Comparison of ENCODE assay signal across 18 cellular contexts in genomic region chr2:54691439-54692135, GRCh38. TPM values are rescaled to one million over a fixed set of nuclear protein-coding genes. Genes with fewer than 3 reads are reported as not detected.
DNase-seq lines count a peak whose midpoint lies in the region; ATAC-seq, FAIRE-seq and TF ChIP-seq lines count a peak whose summit lies in the region.
"Had no signal": no experiment of that assay in that cellular context is flagged by ENCODE, and none has a peak within 500 bp of the region (broad histone marks: within the 10 kb centered on the region; RNA-seq: fewer than 3 reads in every experiment).

No MANE protein-coding gene starts in this region.

- H3K4me1 ChIP-seq in pancreas (peaks cover 0 to 5% (median 0%) of the 10 kb centered on the region in 3 donors), colonic mucosa (no peaks in the 10 kb centered on the region)
- H3K4me1 ChIP-seq: breast epithelium, uterus had no signal

- no peak overlapping the region for H3K9ac ChIP-seq in colonic mucosa (ENCODE audit: low read depth in 2 of 2, low read length in 2 of 2)

- WGBS in pancreas, 2 donors, result 42 to 52% methylated on average over 8 of the region's 8 CpGs

- H3K27ac ChIP-seq in pancreas (peak overlapping the region in 1 of 4 donors; percentile 16), colonic mucosa (no peak overlapping the region)
- H3K27ac ChIP-seq: breast epithelium, PC-9, uterus had no signal

- no peak overlapping the region for H3K4me3 ChIP-seq in pancreas
- H3K4me3 ChIP-seq in colonic mucosa, result no peak overlapping the region
- H3K4me3 ChIP-seq: breast epithelium, PC-9, uterus had no signal

- H3K27me3 ChIP-seq in pancreas (no peaks in the 10 kb centered on the region), colonic mucosa (no peaks in the 10 kb centered on the region)
- H3K27me3 ChIP-seq: breast epithelium, uterus had no signal

- H3K9me3 ChIP-seq in pancreas (no peaks in the 10 kb centered on the region), colonic mucosa (no peaks in the 10 kb centered on the region)
- H3K9me3 ChIP-seq: breast epithelium, uterus had no signal

- no peak for FAIRE-seq in pancreas (lab: Jason Lieb, UNC)
- FAIRE-seq: frontal cortex, GM19239 had no signal

- ATAC-seq in pancreas, result peak; percentile 75 to 91 (median 84)

- no peak for TF ChIP-seq CTCF in pancreas (IDR thresholded peaks at IDR 0.05)
- no peak for TF ChIP-seq CTCF in colonic mucosa (IDR thresholded peaks at IDR 0.05)

- DNase-seq in HuH-7 (ENCODE audit: low spot score) (peak; percentile 80), NCI-H187 (lab: John Stamatoyannopoulos, UW) (peak; percentile 48), amniotic epithelial cell (ENCODE audit: low read depth) (peak; percentile 15), pancreas (no peak), NK-92 (lab: John Stamatoyannopoulos, UW; ENCODE audit: unreplicated experiment) (no peak), colonic mucosa (no peak), hepatic stellate cell (ENCODE audit: low spot score) (no peak)
- DNase-seq: activated naive CD8-positive, alpha-beta T cell treated with anti-CD3 and anti-CD28 coated beads, Interleukin-2, amount 10 ng/mL, durations not matched to agents 7 days and 5 days; dermis blood vessel endothelial cell; EL; GOT3; NCI-H1092; PC-9; stimulated activated CD4-positive, alpha-beta T cell treated with anti-CD3 and anti-CD28 coated beads, Interleukin-2, amount 100 ng/mL, for 48 hours; uterus had no signal

- intact Hi-C loops in pancreas (cut with DNase I), result no loop called here
- intact Hi-C loops in colonic mucosa (cut with DNase I), result no loop called here

- H3K36me3 ChIP-seq in pancreas (no peaks in the 10 kb centered on the region), colonic mucosa (no peaks in the 10 kb centered on the region)
- H3K36me3 ChIP-seq: breast epithelium, uterus had no signal

RNA-seq across cellular contexts. Expression of gene EML6, which starts 31.9 kb away (rescaled TPM):
- total RNA-seq in pancreas, result 1 to 10 TPM; 1.2 to 2.9 (median 2.1) TPM
- polyA plus RNA-seq in pancreas, result 1 to 10 TPM; 2.3 to 4.9 TPM
- 1 to 10 TPM; 2.1 to 2.5 TPM for total RNA-seq in colonic mucosa

Comparison
In these comparisons a context has a peak if more than half of its experiments do, and no peak if none do; other contexts are left out.
1. DNase-seq: peak in HuH-7 (single experiment), NCI-H187 (2 of 2) and amniotic epithelial cell (single experiment); none in pancreas (0 of 6), NK-92 (single experiment), colonic mucosa (single experiment) and hepatic stellate cell (single experiment).